ENCODE assay signal across 10 cellular contexts in the genomic region with DNA sequence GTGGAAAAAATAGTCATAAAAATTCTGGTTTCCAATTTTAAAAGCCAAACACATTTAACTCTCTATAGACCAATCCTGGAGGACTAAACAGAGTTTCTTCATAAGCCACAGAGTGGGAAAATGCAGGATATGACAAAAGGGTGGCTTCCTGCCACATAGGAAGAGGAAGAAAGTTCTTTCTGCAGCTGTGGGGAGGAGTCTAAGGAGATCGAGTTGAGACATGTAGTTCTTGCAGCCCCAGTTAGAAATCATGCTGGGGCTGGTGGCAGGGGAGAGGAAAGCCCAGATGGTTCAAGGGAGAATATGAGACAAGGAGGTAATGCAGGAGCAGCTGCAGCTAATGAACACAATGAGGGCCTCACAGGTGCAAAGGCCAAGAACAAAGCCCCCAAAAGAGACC.
A peak's percentile ranks its signal among the peaks of the same experiment; 100 is the strongest.
DNase-seq lines count a peak whose midpoint lies in the region; ATAC-seq and TF ChIP-seq lines count a peak whose summit lies in the region.
"Had no signal": no experiment of that assay in that cellular context is flagged by ENCODE, and none has a peak within 500 bp of the region (broad histone marks: within the 10 kb centered on the region; RNA-seq: fewer than 3 reads in every experiment).

No MANE protein-coding gene starts in this region.

- no peak overlapping the region for H2AFZ ChIP-seq in PC-9

- H3K27me3 ChIP-seq in HL-60 (ENCODE audit: insufficient read depth, poor library complexity, severe bottlenecking), result no peaks in the 10 kb centered on the region
- no peaks in the 10 kb centered on the region for H3K27me3 ChIP-seq in PC-9 (ENCODE audit: insufficient read depth, low read depth)

- POLR2A ChIA-PET in PC-9 (lab: Charles Lee; ENCODE audit: unreplicated experiment), result interaction anchor here (0.7 kb wide), 1 partner anchor 36 kb away, joined by 4 read pairs; no protein-coding TSS in a partner anchor

- H3K4me3 ChIP-seq in HL-60 (replicated peaks; ENCODE audit: insufficient read depth, low read length) (no peak overlapping the region), PC-9 (no peak overlapping the region)

- peaks cover 3 to 5% of the 10 kb centered on the region in 2 donors for H3K36me3 Mint-ChIP-seq in CD14-positive monocyte
- H3K36me3 Mint-ChIP-seq in T-helper 2 cell treated with Interferon-gamma antibody and Interleukin-4, amounts not matched to agents 5 μg/mL and 100 μg/mL, for 36 hours (ENCODE audit: low read depth), result peaks cover 2% of the 10 kb centered on the region
- peaks cover 0 to 10% (median 0%) of the 10 kb centered on the region in 3 donors for H3K36me3 Mint-ChIP-seq in immature natural killer cell

- no peaks in the 10 kb centered on the region for H3F3A ChIP-seq in PC-9 (ENCODE audit: insufficient read depth, low read depth)

- peaks cover 25% of the 10 kb centered on the region for H3K4me1 Mint-ChIP-seq in CD14-positive monocyte
- H3K4me1 Mint-ChIP-seq in T-helper 2 cell treated with Interferon-gamma antibody and Interleukin-4, amounts not matched to agents 5 μg/mL and 100 μg/mL, for 36 hours (ENCODE audit: low read depth), result peaks cover 10% of the 10 kb centered on the region
- peaks cover 10 to 13% of the 10 kb centered on the region in 2 donors for H3K4me1 Mint-ChIP-seq in immature natural killer cell

- TF ChIP-seq CTCF in CD14-positive monocyte (IDR thresholded peaks at IDR 0.05) (no peak), HL-60 (IDR thresholded peaks at IDR 0.05; ENCODE audit: insufficient read depth, low read length) (no peak), PC-9 (conservative IDR thresholded peaks at IDR 0.05) (no peak)

- H3K9me3 ChIP-seq in PC-9 (ENCODE audit: insufficient read depth, low read depth), result no peaks in the 10 kb centered on the region

- H3K4me3 Mint-ChIP-seq in CD14-positive monocyte (peak overlapping the region; percentile 47 to 82), immature natural killer cell (peak overlapping the region in 2 of 5 donors; percentile 11 to 34)
- H3K4me3 Mint-ChIP-seq in T-helper 2 cell treated with Interferon-gamma antibody and Interleukin-4, amounts not matched to agents 5 μg/mL and 100 μg/mL, for 36 hours, result peak overlapping the region; percentile 35
- H3K4me3 Mint-ChIP-seq: nephron had no signal

- H3K9me2 ChIP-seq in PC-9 (ENCODE audit: insufficient read depth), result no peaks in the 10 kb centered on the region

- H3K9me3 Mint-ChIP-seq in CD14-positive monocyte (peaks cover 3 to 9% (median 4%) of the 10 kb centered on the region in 7 donors), immature natural killer cell (no peaks in the 10 kb centered on the region)
- H3K9me3 Mint-ChIP-seq in T-helper 2 cell treated with Interferon-gamma antibody and Interleukin-4, amounts not matched to agents 5 μg/mL and 100 μg/mL, for 36 hours, result no peaks in the 10 kb centered on the region
- H3K9me3 Mint-ChIP-seq: nephron had no signal

- H3K4me2 ChIP-seq in PC-9, result no peak overlapping the region

- H3K27ac Mint-ChIP-seq in CD14-positive monocyte (peak overlapping the region; percentile 58 to 86 (median 84)), immature natural killer cell (peak overlapping the region in 5 of 6 donors; percentile 25 to 80 (median 38))
- peak overlapping the region; percentile 15 for H3K27ac Mint-ChIP-seq in T-helper 2 cell treated with Interferon-gamma antibody and Interleukin-4, amounts not matched to agents 5 μg/mL and 100 μg/mL, for 36 hours
- H3K27ac Mint-ChIP-seq: nephron had no signal

- H3K27me3 Mint-ChIP-seq in CD14-positive monocyte (ENCODE audit: low read depth in 3 of 3), result no peaks in the 10 kb centered on the region
- H3K27me3 Mint-ChIP-seq in T-helper 2 cell treated with Interferon-gamma antibody and Interleukin-4, amounts not matched to agents 5 μg/mL and 100 μg/mL, for 36 hours (ENCODE audit: low read depth), result peaks cover 32% of the 10 kb centered on the region
- peaks cover 0 to 3% (median 0%) of the 10 kb centered on the region in 3 donors for H3K27me3 Mint-ChIP-seq in immature natural killer cell (ENCODE audit: low read depth in 3 of 3)

- H3K79me2 ChIP-seq in PC-9 (ENCODE audit: low read depth), result no peaks in the 10 kb centered on the region

- CTCF ChIA-PET in PC-9 (lab: Charles Lee), result no interaction called here

- BruUV-seq in PC-9 (replicated peaks; lab: Mats Ljungman, UMichigan), result no TSS peak

- H3K27ac ChIP-seq in HL-60 (replicated peaks), result peak overlapping the region; percentile 63
- no peak overlapping the region for H3K27ac ChIP-seq in PC-9

- intact Hi-C loops in CD14-positive monocyte (cut with micrococcal nuclease), result no loop called here
- intact Hi-C loops in PC-9 (cut with micrococcal nuclease; ENCODE audit: unreplicated experiment), result no loop called here

- H3K36me3 ChIP-seq in PC-9 (ENCODE audit: low read depth), result no peaks in the 10 kb centered on the region

- no peaks in the 10 kb centered on the region for H3K4me1 ChIP-seq in PC-9 (replicated peaks; ENCODE audit: insufficient read depth)

- ATAC-seq in GM18873 (IDR thresholded peaks at IDR 0.05; ENCODE audit: low FRiP score, unreplicated experiment), result no peak
- ATAC-seq in GM21390 (IDR thresholded peaks at IDR 0.05; ENCODE audit: unreplicated experiment), result no peak

- H4K20me1 ChIP-seq in PC-9 (ENCODE audit: insufficient read depth), result no peaks in the 10 kb centered on the region

- DNase-seq in CD14-positive monocyte (ENCODE audit: low spot score) (no peak), HL-60 (ENCODE audit: low read depth in 1 of 2, low spot score in 1 of 2) (peak in 1 of 2 experiments; percentile 91), immature natural killer cell (no peak), NCI-H2107 treated with DMSO at 0.1 percent for 48 hours (lab: John Stamatoyannopoulos, UW; ENCODE audit: unreplicated experiment) (no peak), PC-9 (no peak)
- DNase-seq in T-helper 2 cell treated with Interferon-gamma antibody and Interleukin-4, amounts not matched to agents 5 μg/mL and 100 μg/mL, for 36 hours (ENCODE audit: low spot score), result no peak
- DNase-seq: NCI-H1417 treated with DMSO at 0.1 percent for 48 hours had no signal

Comparison
In these comparisons a context has a peak if more than half of its experiments do, and no peak if none do; other contexts are left out.
1. H3K27ac Mint-ChIP-seq: peak in every context shown above with its lines; median percentile 84 in CD14-positive monocyte; 38 in immature natural killer cell; 15 in T-helper 2 cell treated with Interferon-gamma antibody and Interleukin-4, amounts not matched to agents 5 μg/mL and 100 μg/mL, for 36 hours.